22 cellular contexts compared by ENCODE assay signal in genomic region chr10:14540611-14541010, GRCh38.
DNase-seq lines count a peak whose midpoint lies in the region; ATAC-seq lines count a peak whose summit lies in the region.
"Had no signal": no experiment of that assay in that cellular context is flagged by ENCODE, and none has a peak within 500 bp of the region (broad histone marks: within the 10 kb centered on the region; RNA-seq: fewer than 3 reads in every experiment).

No MANE protein-coding gene starts in this region.

- no peak for DNase-seq in activated CD4-positive, alpha-beta T cell treated with anti-CD3 and anti-CD28 coated beads, Interleukin-2, amount 10 ng/mL, durations not matched to agents 7 days and 5 days
- DNase-seq in activated CD4-positive, alpha-beta T cell treated with anti-CD3 and anti-CD28 coated beads, Interleukin-2, amount 50 U/mL, for 4 hours: no peak
- no peak for DNase-seq in T-helper 17 cell
- no peak for DNase-seq in effector memory CD8-positive, alpha-beta T cell
- DNase-seq in H4 (ENCODE audit: low spot score): no peak
- DNase-seq in medulla oblongata (ENCODE audit: extremely low spot score): no peak
- DNase-seq: activated CD4-positive, CD25-positive, alpha-beta regulatory T cell treated with anti-CD3 and anti-CD28 coated beads, Interleukin-2, amount 50 U/mL, for 72 hours; aorta; DMS79 treated with DMSO at 0.1 percent for 48 hours; kidney; mammary epithelial cell; NCI-H1417 treated with DMSO at 0.1 percent for 48 hours; NCI-H774; PC-3; SJCRH30; spleen; T1000; transverse colon had no signal

- peaks cover 40% of the 10 kb centered on the region for H3K36me3 Mint-ChIP-seq in activated CD4-positive, alpha-beta T cell treated with anti-CD3 and anti-CD28 coated beads, Interleukin-2, amount 10 ng/mL, durations not matched to agents 7 days and 5 days (ENCODE audit: low read depth)
- H3K36me3 Mint-ChIP-seq in T-helper 17 cell (ENCODE audit: low read depth): peaks cover 17% of the 10 kb centered on the region
- peaks cover 52% of the 10 kb centered on the region for H3K36me3 Mint-ChIP-seq in effector memory CD8-positive, alpha-beta T cell (ENCODE audit: insufficient read depth)
- peaks cover 16% of the 10 kb centered on the region for H3K36me3 Mint-ChIP-seq in stimulated activated memory B cell treated with anti-CD40 and anti-IgM and Interleukin-4, amounts not matched to agents 10 μg/mL and 1 μg/mL and 100 μg/mL, for 72 hours

- no peak for ATAC-seq in T-helper 17 cell
- ATAC-seq in effector memory CD8-positive, alpha-beta T cell (replicated peaks): no peak
- ATAC-seq in stimulated activated memory B cell treated with anti-CD40 and anti-IgM and Interleukin-4, amounts not matched to agents 10 μg/mL and 1 μg/mL and 100 μg/mL, for 72 hours: no peak
- ATAC-seq in HG03469 (IDR thresholded peaks at IDR 0.05; ENCODE audit: unreplicated experiment): no peak
- ATAC-seq: PC-3 had no signal

- no peaks in the 10 kb centered on the region for H3K9me3 ChIP-seq in T-helper 17 cell (ENCODE audit: control insufficient read depth, low read length, poor library complexity, severe bottlenecking)
- H3K9me3 ChIP-seq: A549, SJCRH30, spleen, transverse colon had no signal

- POLR2A ChIA-PET in activated CD4-positive, alpha-beta T cell treated with anti-CD3 and anti-CD28 coated beads, Interleukin-2, amount 10 ng/mL, durations not matched to agents 7 days and 5 days (lab: Charles Lee): interaction anchor here (0.6 kb wide), 1 partner anchor 48 kb away, joined by 3 read pairs; no protein-coding TSS in a partner anchor

- H3K27ac Mint-ChIP-seq in activated CD4-positive, alpha-beta T cell treated with anti-CD3 and anti-CD28 coated beads, Interleukin-2, amount 10 ng/mL, durations not matched to agents 7 days and 5 days: peak overlapping the region; percentile 80
- peak overlapping the region; percentile 99 for H3K27ac Mint-ChIP-seq in T-helper 17 cell
- peak overlapping the region; percentile 86 to 93 for H3K27ac Mint-ChIP-seq in effector memory CD8-positive, alpha-beta T cell
- H3K27ac Mint-ChIP-seq in stimulated activated memory B cell treated with anti-CD40 and anti-IgM and Interleukin-4, amounts not matched to agents 10 μg/mL and 1 μg/mL and 100 μg/mL, for 72 hours: peak overlapping the region; percentile 80

- no peak overlapping the region for H3K4me3 Mint-ChIP-seq in activated CD4-positive, alpha-beta T cell treated with anti-CD3 and anti-CD28 coated beads, Interleukin-2, amount 10 ng/mL, durations not matched to agents 7 days and 5 days
- H3K4me3 Mint-ChIP-seq in T-helper 17 cell: peak overlapping the region; percentile 84
- peak overlapping the region; percentile 11 to 40 for H3K4me3 Mint-ChIP-seq in effector memory CD8-positive, alpha-beta T cell
- H3K4me3 Mint-ChIP-seq in stimulated activated memory B cell treated with anti-CD40 and anti-IgM and Interleukin-4, amounts not matched to agents 10 μg/mL and 1 μg/mL and 100 μg/mL, for 72 hours: no peak overlapping the region
- H3K4me3 Mint-ChIP-seq: nephron had no signal

- peaks cover 78% of the 10 kb centered on the region for H3K4me1 Mint-ChIP-seq in activated CD4-positive, alpha-beta T cell treated with anti-CD3 and anti-CD28 coated beads, Interleukin-2, amount 10 ng/mL, durations not matched to agents 7 days and 5 days
- peaks cover 62% of the 10 kb centered on the region for H3K4me1 Mint-ChIP-seq in T-helper 17 cell
- peaks cover 53 to 65% of the 10 kb centered on the region in 2 donors for H3K4me1 Mint-ChIP-seq in effector memory CD8-positive, alpha-beta T cell (ENCODE audit: low read depth in 2 of 2)
- H3K4me1 Mint-ChIP-seq in stimulated activated memory B cell treated with anti-CD40 and anti-IgM and Interleukin-4, amounts not matched to agents 10 μg/mL and 1 μg/mL and 100 μg/mL, for 72 hours: peaks cover 60% of the 10 kb centered on the region

- CTCF ChIA-PET in activated CD4-positive, alpha-beta T cell treated with anti-CD3 and anti-CD28 coated beads, Interleukin-2, amount 10 ng/mL, durations not matched to agents 7 days and 5 days (lab: Charles Lee): interaction anchor here (1.3 to 2.7 kb wide), 2 partner anchors 12 to 28 kb away, joined by 3 to 9 read pairs; no protein-coding TSS in a partner anchor

- H3K27me3 Mint-ChIP-seq in activated CD4-positive, alpha-beta T cell treated with anti-CD3 and anti-CD28 coated beads, Interleukin-2, amount 10 ng/mL, durations not matched to agents 7 days and 5 days: no peaks in the 10 kb centered on the region
- H3K27me3 Mint-ChIP-seq in T-helper 17 cell: no peaks in the 10 kb centered on the region
- no peaks in the 10 kb centered on the region for H3K27me3 Mint-ChIP-seq in effector memory CD8-positive, alpha-beta T cell
- no peaks in the 10 kb centered on the region for H3K27me3 Mint-ChIP-seq in stimulated activated memory B cell treated with anti-CD40 and anti-IgM and Interleukin-4, amounts not matched to agents 10 μg/mL and 1 μg/mL and 100 μg/mL, for 72 hours

- H3K9me3 Mint-ChIP-seq in activated CD4-positive, alpha-beta T cell treated with anti-CD3 and anti-CD28 coated beads, Interleukin-2, amount 10 ng/mL, durations not matched to agents 7 days and 5 days: no peaks in the 10 kb centered on the region
- no peaks in the 10 kb centered on the region for H3K9me3 Mint-ChIP-seq in effector memory CD8-positive, alpha-beta T cell
- no peaks in the 10 kb centered on the region for H3K9me3 Mint-ChIP-seq in stimulated activated memory B cell treated with anti-CD40 and anti-IgM and Interleukin-4, amounts not matched to agents 10 μg/mL and 1 μg/mL and 100 μg/mL, for 72 hours
- H3K9me3 Mint-ChIP-seq: nephron had no signal

Comparison
In these comparisons a context has a peak if more than half of its experiments do, and no peak if none do; other contexts are left out.
1. H3K4me3 Mint-ChIP-seq: peak in T-helper 17 cell (single experiment) and effector memory CD8-positive, alpha-beta T cell (2 of 2); none in activated CD4-positive, alpha-beta T cell treated with anti-CD3 and anti-CD28 coated beads, Interleukin-2, amount 10 ng/mL, durations not matched to agents 7 days and 5 days (single experiment) and stimulated activated memory B cell treated with anti-CD40 and anti-IgM and Interleukin-4, amounts not matched to agents 10 μg/mL and 1 μg/mL and 100 μg/mL, for 72 hours (single experiment).
2. Peak in every context shown above with its lines, with median percentiles within 50 percentile points of each other: H3K27ac Mint-ChIP-seq.